ENCODE assay signal across 18 cellular contexts in genomic region chr22:47309476-47309875, GRCh38.
"Had no signal": no experiment of that assay in that cellular context is flagged by ENCODE, and none has a peak within 500 bp of the region (broad histone marks: within the 10 kb centered on the region; RNA-seq: fewer than 3 reads in every experiment).

No MANE protein-coding gene starts in this region.

- H3K4me3 ChIP-seq: colonic mucosa, heart left ventricle, skin epidermis, stomach, thoracic aorta, transverse colon had no signal

- H3K27me3 ChIP-seq: colonic mucosa had no signal

- H3K4me3 Mint-ChIP-seq: naive thymus-derived CD4-positive, alpha-beta T cell; nephron progenitor cell; stimulated activated naive B cell treated with anti-CD40 and anti-IgM and Interleukin-4, amounts not matched to agents 10 μg/mL and 1 μg/mL and 100 μg/mL, for 72 hours had no signal

- H3K36me3 ChIP-seq: colonic mucosa, heart left ventricle, stomach, thoracic aorta, transverse colon had no signal

- DNase-seq: colonic mucosa; effector CD4-positive, alpha-beta T cell; hippocampal formation; left colon; mesendoderm; naive thymus-derived CD4-positive, alpha-beta T cell; nephron progenitor cell; posterior cingulate gyrus; stimulated activated CD4-positive, alpha-beta T cell treated with anti-CD3 and anti-CD28 coated beads, Interleukin-2, amount 100 ng/mL, for 24 hours; stimulated activated CD4-positive, alpha-beta T cell treated with anti-CD3 and anti-CD28 coated beads, Interleukin-4, amount 100 ng/mL, for 4 hours; stimulated activated naive B cell treated with anti-CD40 and anti-IgM and Interleukin-4, amounts not matched to agents 10 μg/mL and 1 μg/mL and 100 μg/mL, for 72 hours; stomach; substantia nigra; transverse colon had no signal

- H3K4me1 ChIP-seq: colonic mucosa, heart left ventricle, transverse colon had no signal

- ATAC-seq: heart left ventricle; left colon; naive thymus-derived CD4-positive, alpha-beta T cell; sciatic nerve; stimulated activated naive B cell treated with anti-CD40 and anti-IgM and Interleukin-4, amounts not matched to agents 10 μg/mL and 1 μg/mL and 100 μg/mL, for 72 hours had no signal

- H3K9me3 ChIP-seq: colonic mucosa, transverse colon had no signal

- H3K27ac ChIP-seq: colonic mucosa, heart left ventricle, skin epidermis, stomach, thoracic aorta, transverse colon had no signal

- H3K27ac Mint-ChIP-seq: naive thymus-derived CD4-positive, alpha-beta T cell; nephron progenitor cell; stimulated activated naive B cell treated with anti-CD40 and anti-IgM and Interleukin-4, amounts not matched to agents 10 μg/mL and 1 μg/mL and 100 μg/mL, for 72 hours had no signal

- H3K4me1 Mint-ChIP-seq: nephron progenitor cell; stimulated activated naive B cell treated with anti-CD40 and anti-IgM and Interleukin-4, amounts not matched to agents 10 μg/mL and 1 μg/mL and 100 μg/mL, for 72 hours had no signal
